14 cellular contexts compared by ENCODE assay signal in genomic region chr15:90743407-90743806, GRCh38. TPM values are rescaled to one million over a fixed set of nuclear protein-coding genes. Genes with fewer than 3 reads are reported as not detected.
A peak's percentile ranks its signal among the peaks of the same experiment; 100 is the strongest.
DNase-seq lines count a peak whose midpoint lies in the region; ATAC-seq and TF ChIP-seq lines count a peak whose summit lies in the region.
"Had no signal": no experiment of that assay in that cellular context is flagged by ENCODE, and none has a peak within 500 bp of the region (broad histone marks: within the 10 kb centered on the region; RNA-seq: fewer than 3 reads in every experiment).

No MANE protein-coding gene starts in this region.

- H3K4me1 ChIP-seq in A673 (ENCODE audit: insufficient read depth, low read length, poor library complexity, severe bottlenecking), result peaks cover 9% of the 10 kb centered on the region
- peaks cover 5% of the 10 kb centered on the region for H3K4me1 ChIP-seq in OCI-LY7 (ENCODE audit: insufficient read depth, low read length, poor library complexity, severe bottlenecking)
- H3K4me1 ChIP-seq: A549 had no signal

- DNase-seq in A673 (ENCODE audit: low spot score) (no peak), CD14-positive monocyte (ENCODE audit: low spot score) (no peak), T-helper 17 cell (no peak), mesothelial cell of epicardium (ENCODE audit: low spot score in 2 of 2, unreplicated experiment in 2 of 2) (no peak), MG63 (no peak), OCI-LY7 (ENCODE audit: low spot score) (no peak)
- DNase-seq: CD4-positive, CD25-positive, alpha-beta regulatory T cell; DMS53; GF-D8; GOT3; H9 had no signal

- CTCF ChIA-PET in A673 (lab: Charles Lee) (no interaction called here), OCI-LY7 (lab: Charles Lee; ENCODE audit: unreplicated experiment) (no interaction called here)

- H3K9me3 Mint-ChIP-seq in CD14-positive monocyte, result peaks cover 0 to 2% (median 0%) of the 10 kb centered on the region in 7 donors
- peaks cover 8% of the 10 kb centered on the region for H3K9me3 Mint-ChIP-seq in mesothelial cell of epicardium
- H3K9me3 Mint-ChIP-seq: H9 had no signal

- H3K4me2 ChIP-seq in OCI-LY7 (ENCODE audit: low read length), result no peak overlapping the region
- H3K4me2 ChIP-seq: A549 had no signal

- POLR2A ChIA-PET in A673 (lab: Charles Lee; ENCODE audit: low non-redundant PET) (no interaction called here), OCI-LY7 (lab: Charles Lee) (no interaction called here)

- H3K27ac Mint-ChIP-seq in CD14-positive monocyte, result peak overlapping the region; percentile 80 to 91 (median 88)
- peak overlapping the region; percentile 63 for H3K27ac Mint-ChIP-seq in T-helper 17 cell
- H3K27ac Mint-ChIP-seq in mesothelial cell of epicardium, result peak overlapping the region; percentile 16
- H3K27ac Mint-ChIP-seq: H9 had no signal

- H4K20me1 ChIP-seq in OCI-LY7 (ENCODE audit: insufficient read depth, low read length), result no peaks in the 10 kb centered on the region

- H3K4me3 ChIP-seq in A673 (ENCODE audit: low read depth, low read length, poor library complexity, severe bottlenecking), result no peak overlapping the region
- H3K4me3 ChIP-seq in MG63, result no peak overlapping the region
- H3K4me3 ChIP-seq in OCI-LY7 (ENCODE audit: low read depth, low read length, poor library complexity, severe bottlenecking), result no peak overlapping the region
- H3K4me3 ChIP-seq: A549 had no signal

- H3K27ac ChIP-seq in A673 (ENCODE audit: low read depth, low read length, poor library complexity, severe bottlenecking), result peak overlapping the region; percentile 11
- H3K27ac ChIP-seq in OCI-LY7 (ENCODE audit: low read depth, low read length, poor library complexity, severe bottlenecking), result no peak overlapping the region
- H3K27ac ChIP-seq: A549, HL-60 had no signal

- H3K4me1 Mint-ChIP-seq in CD14-positive monocyte (peaks cover 50% of the 10 kb centered on the region), T-helper 17 cell (peaks cover 11% of the 10 kb centered on the region), mesothelial cell of epicardium (peaks cover 13% of the 10 kb centered on the region)
- H3K4me1 Mint-ChIP-seq: H9 had no signal

- H3K27me3 Mint-ChIP-seq in CD14-positive monocyte (ENCODE audit: low read depth in 3 of 3) (no peaks in the 10 kb centered on the region), T-helper 17 cell (no peaks in the 10 kb centered on the region), mesothelial cell of epicardium (ENCODE audit: low read depth) (no peaks in the 10 kb centered on the region)
- H3K27me3 Mint-ChIP-seq: CD4-positive, CD25-positive, alpha-beta regulatory T cell had no signal

- no TSS peak for BruUV-seq in A673 (replicated peaks; lab: Mats Ljungman, UMichigan)
- BruUV-seq in OCI-LY7 (replicated peaks; lab: Mats Ljungman, UMichigan), result no TSS peak

- peak overlapping the region in 1 of 2 donors; percentile 39 for H3K4me3 Mint-ChIP-seq in CD14-positive monocyte
- no peak overlapping the region for H3K4me3 Mint-ChIP-seq in T-helper 17 cell
- no peak overlapping the region for H3K4me3 Mint-ChIP-seq in mesothelial cell of epicardium
- H3K4me3 Mint-ChIP-seq: CD4-positive, CD25-positive, alpha-beta regulatory T cell; H9 had no signal

- H3K9me2 ChIP-seq in OCI-LY7 (ENCODE audit: insufficient read depth, low read length), result no peaks in the 10 kb centered on the region

- H3K27me3 ChIP-seq in A673 (replicated peaks; ENCODE audit: insufficient read depth, low read depth, low read length, poor library complexity) (no peaks in the 10 kb centered on the region), MG63 (no peaks in the 10 kb centered on the region)

- H3K79me2 ChIP-seq in OCI-LY7 (ENCODE audit: insufficient read depth, low read depth, low read length), result peaks cover 87% of the 10 kb centered on the region

- H3K9me3 ChIP-seq in A673 (ENCODE audit: low read depth, low read length, poor library complexity, severe bottlenecking) (no peaks in the 10 kb centered on the region), T-helper 17 cell (ENCODE audit: control insufficient read depth, low read length, poor library complexity, severe bottlenecking) (no peaks in the 10 kb centered on the region), MG63 (no peaks in the 10 kb centered on the region), OCI-LY7 (ENCODE audit: low read length) (peaks cover 8% of the 10 kb centered on the region; the same call in 1 of the 2 replicates)
- H3K9me3 ChIP-seq: A549 had no signal

- H3K36me3 ChIP-seq in A673 (ENCODE audit: insufficient read depth, low read length, poor library complexity, severe bottlenecking) (no peaks in the 10 kb centered on the region), MG63 (no peaks in the 10 kb centered on the region; the same call in 1 of the 2 replicates), OCI-LY7 (ENCODE audit: insufficient read depth, low read length) (peaks cover 56% of the 10 kb centered on the region)

- no peak for ATAC-seq in T-helper 17 cell
- ATAC-seq in HG03135 (IDR thresholded peaks at IDR 0.05; ENCODE audit: unreplicated experiment), result no peak
- ATAC-seq: A549 had no signal

- TF ChIP-seq CTCF in A673 (conservative IDR thresholded peaks at IDR 0.05; ENCODE audit: low read depth, low read length) (no peak), CD14-positive monocyte (IDR thresholded peaks at IDR 0.05) (no peak), mesothelial cell of epicardium (IDR thresholded peaks at IDR 0.05; ENCODE audit: unreplicated experiment) (no peak), OCI-LY7 (conservative IDR thresholded peaks at IDR 0.05; ENCODE audit: low read length) (no peak)

- H3K36me3 Mint-ChIP-seq in CD14-positive monocyte (peaks cover 0 to 4% of the 10 kb centered on the region in 2 donors), T-helper 17 cell (ENCODE audit: low read depth) (peaks cover 2% of the 10 kb centered on the region), mesothelial cell of epicardium (peaks cover 17% of the 10 kb centered on the region)

- no peak overlapping the region for H2AFZ ChIP-seq in OCI-LY7 (ENCODE audit: low read length)

- intact Hi-C loops in A673 (cut with micrococcal nuclease; ENCODE audit: unreplicated experiment) (no loop called here), CD14-positive monocyte (cut with micrococcal nuclease) (no loop called here), OCI-LY7 (cut with micrococcal nuclease; ENCODE audit: unreplicated experiment) (no loop called here)

RNA-seq across cellular contexts. Expression of gene BLM, which starts 26.3 kb away (rescaled TPM):
- total RNA-seq in A673 (2021), result 40.0 and 43.6 TPM in 2 replicates
- polyA plus RNA-seq in CD14-positive monocyte, result 1 to 10 TPM in 1 of 2 donors, under 1 TPM in 1; 0.69 to 2.3 TPM
- total RNA-seq in T-helper 17 cell, result 1 to 10 TPM; 7.8 to 8.8 TPM
- 11.2 to 13.4 TPM (median 12.9 TPM) in 3 replicates for total RNA-seq in mesothelial cell of epicardium
- 11.3 and 26.4 TPM in 2 replicates for total RNA-seq in MG63 (2014; rRNA removed; shearing (Covaris generic); ENCODE audit: low replicate concordance)
- 47.1 and 52.8 TPM in 2 replicates for total RNA-seq in OCI-LY7 (2014; rRNA removed; shearing (Covaris generic))
- total RNA-seq in OCI-LY7 (2022), result 51.8 and 55.4 TPM in 2 replicates

Comparison
In these comparisons a context has a peak if more than half of its experiments do, and no peak if none do; other contexts are left out.
1. H3K27ac Mint-ChIP-seq: peak in every context shown above with its lines; median percentile 88 in CD14-positive monocyte; 63 in T-helper 17 cell; 16 in mesothelial cell of epicardium.